Comparison of ENCODE assay signal across 16 cellular contexts in the genomic region with DNA sequence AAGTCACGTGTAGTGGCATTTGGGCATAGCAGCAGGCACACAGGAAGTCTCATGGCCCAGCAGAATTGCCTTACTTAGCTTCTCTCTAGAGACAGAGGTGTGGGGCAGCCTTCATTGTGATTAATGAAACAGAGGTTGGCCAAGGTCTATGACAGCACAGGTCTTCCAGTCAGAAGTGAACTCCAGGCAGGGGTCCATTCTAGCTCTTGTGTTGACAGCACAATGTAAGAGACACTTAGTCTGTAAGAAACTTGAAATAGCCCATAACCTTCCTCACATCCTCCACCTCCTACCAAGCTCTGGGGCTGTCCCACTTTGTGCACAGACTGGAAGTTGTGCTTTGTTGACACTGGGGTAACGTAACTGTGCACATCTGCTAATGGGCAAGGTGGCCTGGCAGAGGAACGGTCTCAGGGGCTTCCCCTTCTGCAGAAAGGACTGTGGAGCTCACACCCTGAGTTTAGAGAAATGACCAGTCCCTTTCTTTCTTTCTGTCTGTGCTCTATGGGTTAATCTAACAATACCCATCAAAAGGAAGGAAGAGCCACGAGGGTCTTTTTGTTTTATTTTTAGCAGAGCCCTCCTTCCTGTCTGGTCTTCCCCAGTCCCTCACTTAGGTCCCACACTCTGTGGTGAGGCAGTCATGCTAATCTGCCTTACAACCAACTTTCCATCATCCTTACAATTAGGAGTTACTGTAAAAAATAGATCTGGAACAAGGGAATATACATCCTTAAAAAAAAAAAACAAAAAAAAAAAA. TPM values are rescaled to one million over a fixed set of nuclear protein-coding genes. Genes with fewer than 3 reads are reported as not detected.
DNase-seq lines count a peak whose midpoint lies in the region; ATAC-seq and TF ChIP-seq lines count a peak whose summit lies in the region.
"Had no signal": no experiment of that assay in that cellular context is flagged by ENCODE, and none has a peak within 500 bp of the region (broad histone marks: within the 10 kb centered on the region; RNA-seq: fewer than 3 reads in every experiment).

No MANE protein-coding gene starts in this region.

- H3K36me3 Mint-ChIP-seq in CD4-positive, CD25-positive, alpha-beta regulatory T cell = peaks cover 4% of the 10 kb centered on the region
- no peaks in the 10 kb centered on the region for H3K36me3 Mint-ChIP-seq in immature natural killer cell

- H3K27ac ChIP-seq in CD4-positive, CD25-positive, alpha-beta regulatory T cell (ENCODE audit: insufficient read depth, low read length, poor library complexity, severe bottlenecking) = no peak overlapping the region
- H3K27ac ChIP-seq in Karpas-422 (ENCODE audit: low read length) = peak overlapping the region; percentile 75
- no peak overlapping the region for H3K27ac ChIP-seq in smooth muscle cell (ENCODE audit: low read depth)
- H3K27ac ChIP-seq: coronary artery, GM23248 had no signal

- no peaks in the 10 kb centered on the region for H4K20me1 ChIP-seq in Karpas-422 (ENCODE audit: insufficient read depth, low read depth, low read length)
- H4K20me1 ChIP-seq in smooth muscle cell (ENCODE audit: low read depth) = no peaks in the 10 kb centered on the region

- H2AFZ ChIP-seq in Karpas-422 (ENCODE audit: low read length) (peak overlapping the region; percentile 92; the same call in 1 of the 2 replicates), smooth muscle cell (ENCODE audit: low read depth) (no peak overlapping the region)
- H2AFZ ChIP-seq: GM23248 had no signal

- peak in 1 of 3 donors; percentile 36 for DNase-seq in CD4-positive, CD25-positive, alpha-beta regulatory T cell
- DNase-seq in Karpas-422 (peak; percentile 85), immature natural killer cell (peak in 1 of 3 donors; percentile 19), smooth muscle cell (lab: John Stamatoyannopoulos, UW; ENCODE audit: unreplicated experiment) (no peak), NOMO-1 treated with dmso at 0.1 percent for 144 hours (lab: John Stamatoyannopoulos, UW; ENCODE audit: unreplicated experiment) (no peak), activated gamma-delta T cell treated with Interleukin-2 at 50 U/mL for 16 hours (no peak)
- DNase-seq: AML-193, GM23248, IMR-90, NCI-H146 had no signal

- H3K79me2 ChIP-seq in Karpas-422 (ENCODE audit: low read length) (no peaks in the 10 kb centered on the region), smooth muscle cell (ENCODE audit: low read depth) (no peaks in the 10 kb centered on the region)

- H3K4me2 ChIP-seq in Karpas-422 (ENCODE audit: low read depth, low read length, poor library complexity, severe bottlenecking) (peak overlapping the region; percentile 78), smooth muscle cell (no peak overlapping the region)

- H3K27me3 Mint-ChIP-seq in CD4-positive, CD25-positive, alpha-beta regulatory T cell = peaks cover 5% of the 10 kb centered on the region
- H3K27me3 Mint-ChIP-seq in immature natural killer cell (ENCODE audit: low read depth in 3 of 3) = peaks cover 0 to 4% (median 4%) of the 10 kb centered on the region in 3 donors

- H3K4me1 ChIP-seq in CD4-positive, CD25-positive, alpha-beta regulatory T cell (ENCODE audit: control insufficient read depth, insufficient read depth, low read length, poor library complexity, severe bottlenecking) = peaks cover 17% of the 10 kb centered on the region
- peaks cover 46% of the 10 kb centered on the region for H3K4me1 ChIP-seq in Karpas-422 (ENCODE audit: low read length)
- H3K4me1 ChIP-seq in smooth muscle cell (ENCODE audit: low read depth) = no peaks in the 10 kb centered on the region

- H3K4me3 Mint-ChIP-seq in CD4-positive, CD25-positive, alpha-beta regulatory T cell = peak overlapping the region in 1 of 4 donors; percentile 7
- no peak overlapping the region for H3K4me3 Mint-ChIP-seq in immature natural killer cell

- peaks cover 0 to 2% (median 0%) of the 10 kb centered on the region in 7 donors for H3K9me3 Mint-ChIP-seq in CD4-positive, CD25-positive, alpha-beta regulatory T cell
- no peaks in the 10 kb centered on the region for H3K9me3 Mint-ChIP-seq in immature natural killer cell

- WGBS in smooth muscle cell (ENCODE audit: low lambda C conversion rate) = 77% methylated on average over 4 of the region's 4 CpGs

- H3K9ac ChIP-seq in Karpas-422 (ENCODE audit: low read length) (peak overlapping the region; percentile 48), smooth muscle cell (ENCODE audit: low read depth) (no peak overlapping the region)
- H3K9ac ChIP-seq: GM23248 had no signal

- H3K9me3 ChIP-seq in CD4-positive, CD25-positive, alpha-beta regulatory T cell (ENCODE audit: control insufficient read depth in 2 of 2, low read length in 2 of 2) = no peaks in the 10 kb centered on the region
- H3K9me3 ChIP-seq in Karpas-422 (ENCODE audit: low read length) (no peaks in the 10 kb centered on the region), smooth muscle cell (replicated peaks; ENCODE audit: low read depth) (no peaks in the 10 kb centered on the region)

- no peaks in the 10 kb centered on the region for H3K36me3 ChIP-seq in CD4-positive, CD25-positive, alpha-beta regulatory T cell (ENCODE audit: control insufficient read depth, insufficient read depth, low read length)
- H3K36me3 ChIP-seq in Karpas-422 (ENCODE audit: insufficient read depth, low read length) = no peaks in the 10 kb centered on the region
- H3K36me3 ChIP-seq in smooth muscle cell (ENCODE audit: low read depth) = no peaks in the 10 kb centered on the region

- H3K27me3 ChIP-seq in CD4-positive, CD25-positive, alpha-beta regulatory T cell (ENCODE audit: control insufficient read depth, insufficient read depth, low read length) = no peaks in the 10 kb centered on the region
- no peaks in the 10 kb centered on the region for H3K27me3 ChIP-seq in Karpas-422 (ENCODE audit: low read length)
- H3K27me3 ChIP-seq in smooth muscle cell (ENCODE audit: low read depth) = no peaks in the 10 kb centered on the region

- no peaks in the 10 kb centered on the region for H3K9me2 ChIP-seq in Karpas-422 (replicated peaks; ENCODE audit: insufficient read depth, low read length)

- H3F3A ChIP-seq in smooth muscle cell (ENCODE audit: low read depth) = no peaks in the 10 kb centered on the region

- peaks cover 17 to 46% (median 22%) of the 10 kb centered on the region in 4 donors for H3K4me1 Mint-ChIP-seq in CD4-positive, CD25-positive, alpha-beta regulatory T cell
- peaks cover 24 to 51% of the 10 kb centered on the region in 2 donors for H3K4me1 Mint-ChIP-seq in immature natural killer cell

- no peak overlapping the region for H3K4me3 ChIP-seq in CD4-positive, CD25-positive, alpha-beta regulatory T cell (ENCODE audit: low read depth, low read length)
- H3K4me3 ChIP-seq in Karpas-422 (ENCODE audit: low read length) (peak overlapping the region; percentile 52; the same call in 1 of the 2 replicates), smooth muscle cell (no peak overlapping the region)
- H3K4me3 ChIP-seq: coronary artery, GM23248 had no signal

- TF ChIP-seq CTCF in smooth muscle cell (IDR thresholded peaks at IDR 0.05; ENCODE audit: borderline replicate concordance, insufficient read depth, poor library complexity, severe bottlenecking) = no peak

- ATAC-seq in CD4-positive, CD25-positive, alpha-beta regulatory T cell (ENCODE audit: low read depth in 2 of 2) = peak; percentile 37 to 73
- peak; percentile 75 for ATAC-seq in GM18868 (IDR thresholded peaks at IDR 0.05; ENCODE audit: unreplicated experiment)
- ATAC-seq in HG03520 (IDR thresholded peaks at IDR 0.05; ENCODE audit: unreplicated experiment) = no peak
- ATAC-seq: Right ventricle myocardium inferior had no signal

- H3K27ac Mint-ChIP-seq in CD4-positive, CD25-positive, alpha-beta regulatory T cell = peak overlapping the region; percentile 55 to 83 (median 58)
- H3K27ac Mint-ChIP-seq in immature natural killer cell = peak overlapping the region in 4 of 6 donors; percentile 20 to 62 (median 39)

RNA-seq across cellular contexts. Expression of a gene that starts 35.6 kb away (rescaled TPM):
- 330 TPM for total RNA-seq in CD4-positive, CD25-positive, alpha-beta regulatory T cell
- 100 to 1,000 TPM; 105 to 191 (median 161) TPM for polyA plus RNA-seq in CD4-positive, CD25-positive, alpha-beta regulatory T cell
- total RNA-seq in Karpas-422 (2014; rRNA removed; shearing (Covaris generic); ENCODE audit: low replicate concordance) = 16.2 and 16.5 TPM in 2 replicates
- polyA plus RNA-seq in immature natural killer cell (100 to 1,000 TPM in 1 of 3 donors, 10 to 100 TPM in 2; 63.6 to 114 (median 84.4) TPM), smooth muscle cell (not detected in 2 replicates)
- total RNA-seq in smooth muscle cell = not detected in 2 replicates
- total RNA-seq: fibroblast of lung, GM23248, IMR-90, pulmonary artery endothelial cell had no signal
- polyA plus RNA-seq: fibroblast of lung, GM23248, IMR-90 had no signal

Comparison
In these comparisons a context has a peak if more than half of its experiments do, and no peak if none do; other contexts are left out.
1. RNA of a gene that starts 35.6 kb away (total RNA-seq): 330 TPM in CD4-positive, CD25-positive, alpha-beta regulatory T cell (single experiment); 16.2 to 16.5 TPM in Karpas-422 and not detected in smooth muscle cell; every median in the first group is over 10 times any median in the second.